ENCODE assay signal across 1 cellular context in genomic region chr11:3615998-3616397, GRCh38.
TF ChIP-seq lines count a peak whose summit lies in the region.

No MANE protein-coding gene starts in this region.

TF ChIP-seq in HCT116, 20 proteins besides CTCF, POLR2A, EP300 and RAD21:
- TF ChIP-seq, protein P1, sequence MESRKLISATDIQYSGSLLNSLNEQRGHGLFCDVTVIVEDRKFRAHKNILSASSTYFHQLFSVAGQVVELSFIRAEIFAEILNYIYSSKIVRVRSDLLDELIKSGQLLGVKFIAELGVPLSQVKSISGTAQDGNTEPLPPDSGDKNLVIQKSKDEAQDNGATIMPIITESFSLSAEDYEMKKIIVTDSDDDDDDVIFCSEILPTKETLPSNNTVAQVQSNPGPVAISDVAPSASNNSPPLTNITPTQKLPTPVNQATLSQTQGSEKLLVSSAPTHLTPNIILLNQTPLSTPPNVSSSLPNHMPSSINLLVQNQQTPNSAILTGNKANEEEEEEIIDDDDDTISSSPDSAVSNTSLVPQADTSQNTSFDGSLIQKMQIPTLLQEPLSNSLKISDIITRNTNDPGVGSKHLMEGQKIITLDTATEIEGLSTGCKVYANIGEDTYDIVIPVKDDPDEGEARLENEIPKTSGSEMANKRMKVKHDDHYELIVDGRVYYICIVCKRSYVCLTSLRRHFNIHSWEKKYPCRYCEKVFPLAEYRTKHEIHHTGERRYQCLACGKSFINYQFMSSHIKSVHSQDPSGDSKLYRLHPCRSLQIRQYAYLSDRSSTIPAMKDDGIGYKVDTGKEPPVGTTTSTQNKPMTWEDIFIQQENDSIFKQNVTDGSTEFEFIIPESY (IDR thresholded peaks at IDR 0.05; ENCODE audit: extremely low read depth, insufficient replicate concordance, low read length), result no peak
- no peak for TF ChIP-seq SIN3A (IDR thresholded peaks at IDR 0.05; ENCODE audit: low read depth)
- no peak for TF ChIP-seq POLR2AphosphoS5 (IDR thresholded peaks at IDR 0.05; ENCODE audit: low read depth, low read length)
- TF ChIP-seq FOSL1 (IDR thresholded peaks at IDR 0.05; ENCODE audit: low read depth), result no peak
- TF ChIP-seq YY1 (IDR thresholded peaks at IDR 0.05; ENCODE audit: extremely low read depth, insufficient replicate concordance, low read depth, low read length), result no peak
- no peak for TF ChIP-seq CEBPB (IDR thresholded peaks at IDR 0.05; ENCODE audit: low read depth)
TF ChIP-seq in HCT116: peak in this region for 0.
